ENCODE assay signal across 9 cellular contexts in the genomic region with DNA sequence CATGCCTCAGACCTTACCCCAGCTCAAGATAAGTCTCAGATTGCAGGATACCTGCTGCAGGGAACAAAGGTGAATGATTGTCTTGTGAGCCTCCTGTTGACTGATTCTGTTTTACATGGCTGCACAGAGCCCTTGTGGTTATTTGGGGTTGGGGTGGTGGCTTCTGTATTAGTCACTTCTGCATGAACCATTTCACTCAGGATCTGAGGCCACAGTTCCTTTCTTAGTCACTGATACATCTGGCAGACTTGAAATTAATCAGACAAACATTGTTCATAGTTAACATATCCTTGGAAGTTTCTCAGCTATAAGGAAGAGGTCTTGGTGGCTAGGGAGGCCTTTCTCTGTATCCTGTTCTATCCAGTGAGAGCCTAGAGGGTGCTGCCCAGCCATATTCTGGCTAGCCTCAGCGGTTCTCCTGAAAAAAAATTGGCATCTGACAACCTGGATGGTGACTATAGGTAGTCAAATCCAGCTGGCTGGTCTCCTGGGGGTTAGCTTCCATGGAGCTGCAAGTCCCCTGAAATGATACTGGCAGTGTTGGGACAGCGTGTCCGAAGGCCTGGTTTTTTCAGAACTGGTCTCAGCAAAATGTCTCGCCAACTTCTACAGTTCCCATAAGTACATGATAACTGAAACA. TPM values are rescaled to one million over a fixed set of nuclear protein-coding genes. Genes with fewer than 3 reads are reported as not detected.
DNase-seq lines count a peak whose midpoint lies in the region; ATAC-seq and TF ChIP-seq lines count a peak whose summit lies in the region.
"Had no signal": no experiment of that assay in that cellular context is flagged by ENCODE, and none has a peak within 500 bp of the region (broad histone marks: within the 10 kb centered on the region; RNA-seq: fewer than 3 reads in every experiment).

No MANE protein-coding gene starts in this region.

- H3K4me1 Mint-ChIP-seq in neural progenitor cell (peaks cover 5% of the 10 kb centered on the region), GM23338 (no peaks in the 10 kb centered on the region)

- no peaks in the 10 kb centered on the region for H3K9me3 ChIP-seq in MG63
- H3K9me3 ChIP-seq in neural progenitor cell (ENCODE audit: low read depth) = no peaks in the 10 kb centered on the region
- no peaks in the 10 kb centered on the region for H3K9me3 ChIP-seq in sigmoid colon

- peaks cover 19% of the 10 kb centered on the region for H3K4me1 ChIP-seq in neural progenitor cell
- H3K4me1 ChIP-seq in sigmoid colon = no peaks in the 10 kb centered on the region
- no peaks in the 10 kb centered on the region for H3K4me1 ChIP-seq in GM23338 (ENCODE audit: insufficient read depth)

- no peaks in the 10 kb centered on the region for H3K9me3 Mint-ChIP-seq in neural progenitor cell
- no peaks in the 10 kb centered on the region for H3K9me3 Mint-ChIP-seq in GM23338

- H3K4me3 ChIP-seq in MG63 (no peak overlapping the region), fibroblast of pulmonary artery (replicated peaks; ENCODE audit: low read depth, low read length) (no peak overlapping the region), neural progenitor cell (no peak overlapping the region), sigmoid colon (no peak overlapping the region), GM23338 (no peak overlapping the region)

- H3K27me3 Mint-ChIP-seq in neural progenitor cell (ENCODE audit: insufficient read depth, low read depth) (no peaks in the 10 kb centered on the region), GM23338 (ENCODE audit: insufficient read depth, low read depth, poor library complexity) (no peaks in the 10 kb centered on the region)

- peak; percentile 91 for ATAC-seq in GM18499 (IDR thresholded peaks at IDR 0.05; ENCODE audit: insufficient read depth, unreplicated experiment)
- peak; percentile 94 for ATAC-seq in GM21717 (IDR thresholded peaks at IDR 0.05; ENCODE audit: unreplicated experiment)
- no peak for ATAC-seq in GM23338
- ATAC-seq: Panc1 had no signal

- no peak overlapping the region for H3K27ac ChIP-seq in neural progenitor cell
- no peak overlapping the region for H3K27ac ChIP-seq in sigmoid colon
- no peak overlapping the region for H3K27ac ChIP-seq in GM23338 (ENCODE audit: low read depth)

- WGBS in sigmoid colon, 2 donors = 91% methylated on average over 4 of the region's 4 CpGs

- H4K20me1 ChIP-seq in neural progenitor cell (ENCODE audit: low read depth) (peaks cover 9% of the 10 kb centered on the region), GM23338 (replicated peaks; ENCODE audit: insufficient read depth) (no peaks in the 10 kb centered on the region)

- H3K27me3 ChIP-seq in MG63 (no peaks in the 10 kb centered on the region), neural progenitor cell (no peaks in the 10 kb centered on the region), sigmoid colon (no peaks in the 10 kb centered on the region), GM23338 (ENCODE audit: insufficient read depth) (no peaks in the 10 kb centered on the region)

- intact Hi-C loops in sigmoid colon (cut with DNase I) = no loop called here

- no peak overlapping the region for H3K4me2 ChIP-seq in neural progenitor cell
- no peak overlapping the region for H3K4me2 ChIP-seq in GM23338

- no peaks in the 10 kb centered on the region for H3K9me2 ChIP-seq in GM23338 (ENCODE audit: insufficient read depth)

- DNase-seq in MG63 = peak; percentile 51
- DNase-seq in fibroblast of pulmonary artery (ENCODE audit: low read depth) = peak; percentile 65
- DNase-seq in neural progenitor cell (ENCODE audit: low spot score) = no peak
- DNase-seq in sigmoid colon = no peak
- no peak for DNase-seq in NCI-H2029 (lab: John Stamatoyannopoulos, UW)
- no peak for DNase-seq in GM23338 (ENCODE audit: low spot score)

- TF ChIP-seq CTCF in fibroblast of pulmonary artery (IDR thresholded peaks at IDR 0.05; ENCODE audit: low read length, missing control alignments) = no peak
- TF ChIP-seq CTCF in neural progenitor cell (IDR thresholded peaks at IDR 0.05) = no peak
- TF ChIP-seq CTCF in sigmoid colon (IDR thresholded peaks at IDR 0.05) = no peak
- TF ChIP-seq CTCF in GM23338 (conservative IDR thresholded peaks at IDR 0.05; ENCODE audit: low read depth in 2 of 2) = no peak

- no peak overlapping the region for H2AFZ ChIP-seq in neural progenitor cell (replicated peaks)
- no peak overlapping the region for H2AFZ ChIP-seq in GM23338

- TF ChIP-seq POLR2A in sigmoid colon (IDR thresholded peaks at IDR 0.05) = no peak

- H3F3A ChIP-seq in neural progenitor cell (ENCODE audit: low read depth) (peaks cover 27% of the 10 kb centered on the region), GM23338 (replicated peaks; ENCODE audit: low read depth) (no peaks in the 10 kb centered on the region)

- H3K36me3 Mint-ChIP-seq in neural progenitor cell (peaks cover 14% of the 10 kb centered on the region), GM23338 (ENCODE audit: low read depth) (peaks cover 43% of the 10 kb centered on the region)

- H3K79me2 ChIP-seq in neural progenitor cell (ENCODE audit: low read depth) (no peaks in the 10 kb centered on the region), GM23338 (replicated peaks; ENCODE audit: insufficient read depth) (no peaks in the 10 kb centered on the region)

- no peak overlapping the region for H3K27ac Mint-ChIP-seq in neural progenitor cell
- no peak overlapping the region for H3K27ac Mint-ChIP-seq in GM23338

- H3K36me3 ChIP-seq in MG63 = peaks cover 65% of the 10 kb centered on the region
- H3K36me3 ChIP-seq in neural progenitor cell = no peaks in the 10 kb centered on the region
- peaks cover 4 to 84% (median 35%) of the 10 kb centered on the region in 4 donors for H3K36me3 ChIP-seq in sigmoid colon
- H3K36me3 ChIP-seq in GM23338 (ENCODE audit: insufficient read depth) = peaks cover 12% of the 10 kb centered on the region; the same call in 1 of the 2 replicates

- no peak overlapping the region for H3K4me3 Mint-ChIP-seq in neural progenitor cell
- H3K4me3 Mint-ChIP-seq in GM23338 = no peak overlapping the region

- H3K9ac ChIP-seq in neural progenitor cell = no peak overlapping the region

- no peak for TF ChIP-seq EP300 in sigmoid colon (IDR thresholded peaks at IDR 0.05)

TF ChIP-seq in GM23338, 12 proteins besides CTCF, POLR2A, EP300 and RAD21 (continues in another document):
- no peak for TF ChIP-seq ZNF331 (CRISPR knock-in tag; IDR thresholded peaks at IDR 0.05; ENCODE audit: low read depth)
- TF ChIP-seq REST (IDR thresholded peaks at IDR 0.05; ENCODE audit: unreplicated experiment) = no peak
- no peak for TF ChIP-seq EZH2phosphoT487 (IDR thresholded peaks at IDR 0.05; ENCODE audit: unreplicated experiment)
- no peak for TF ChIP-seq CREB1 (CRISPR knock-in tag; IDR thresholded peaks at IDR 0.05; ENCODE audit: low read depth)

RNA-seq across cellular contexts. Expression of gene PLK1, which starts 8.4 kb away (rescaled TPM):
- 38.0 and 39.7 TPM in 2 replicates for total RNA-seq in MG63 (2014; rRNA removed; shearing (Covaris generic); ENCODE audit: low replicate concordance)
- total RNA-seq in neural progenitor cell (ENCODE audit: low replicate concordance) (93.5 and 105 TPM in 2 replicates), sigmoid colon (1 to 10 TPM in 3 of 4 donors, under 1 TPM in 1; 0.82 to 5.2 (median 3.0) TPM)
- polyA plus RNA-seq in sigmoid colon (10 to 100 TPM in 1 of 3 donors, 1 to 10 TPM in 2; 2.4 to 37.0 (median 9.0) TPM), GM23338 (2016; fragmentation: Nextera tagmentation; extraction: Ambion mirVana) (66.0 and 69.0 TPM in 2 replicates)
- total RNA-seq in GM23338 (2014; rRNA removed; shearing (Covaris generic)) = 141 TPM in 2 replicates

RNA-seq across cellular contexts. Expression of gene DCTN5, which starts 29.0 kb away (rescaled TPM):
- 96.7 and 108 TPM in 2 replicates for total RNA-seq in MG63 (2014; rRNA removed; shearing (Covaris generic); ENCODE audit: low replicate concordance)
- total RNA-seq in neural progenitor cell (ENCODE audit: low replicate concordance) = 35.7 and 40.3 TPM in 2 replicates
- total RNA-seq in sigmoid colon = 10 to 100 TPM; 24.1 to 41.4 (median 34.1) TPM
- polyA plus RNA-seq in sigmoid colon = 10 to 100 TPM; 13.2 to 31.0 (median 28.4) TPM
- 31.6 and 69.6 TPM in 2 replicates for total RNA-seq in GM23338 (2014; rRNA removed; shearing (Covaris generic))
- 11.2 and 11.5 TPM in 2 replicates for polyA plus RNA-seq in GM23338 (2016; fragmentation: Nextera tagmentation; extraction: Ambion mirVana)

RNA-seq across cellular contexts. Expression of gene PALB2, which starts 29.1 kb away (rescaled TPM):
- 15.1 and 15.4 TPM in 2 replicates for total RNA-seq in MG63 (2014; rRNA removed; shearing (Covaris generic); ENCODE audit: low replicate concordance)
- total RNA-seq in neural progenitor cell (ENCODE audit: low replicate concordance) (11.4 and 23.3 TPM in 2 replicates), sigmoid colon (10 to 100 TPM in 2 of 4 donors, 1 to 10 TPM in 2; 7.5 to 11.2 (median 9.4) TPM)
- polyA plus RNA-seq in sigmoid colon (1 to 10 TPM; 7.2 to 8.7 (median 7.4) TPM), GM23338 (2016; fragmentation: Nextera tagmentation; extraction: Ambion mirVana) (24.2 and 32.0 TPM in 2 replicates)
- total RNA-seq in GM23338 (2014; rRNA removed; shearing (Covaris generic)) = 30.8 and 34.0 TPM in 2 replicates

RNA-seq across cellular contexts. Expression of gene ERN2, which starts 42.8 kb away (rescaled TPM):
- not detected in 2 replicates for total RNA-seq in MG63 (2014; rRNA removed; shearing (Covaris generic); ENCODE audit: low replicate concordance)
- 1.8 and 3.8 TPM in 2 replicates for total RNA-seq in neural progenitor cell (ENCODE audit: low replicate concordance)
- 1 to 10 TPM in 1 of 4 donors, under 1 TPM in 1, not detected in 2; 0.36 to 1.9 TPM for total RNA-seq in sigmoid colon
- polyA plus RNA-seq in sigmoid colon = 100 to 1,000 TPM in 1 of 3 donors, 10 to 100 TPM in 2; 19.9 to 123 (median 33.0) TPM
- total RNA-seq in GM23338 (2014; rRNA removed; shearing (Covaris generic)) = 0.97 and 1.1 TPM in 2 replicates
- 0.73 and 0.97 TPM in 2 replicates for polyA plus RNA-seq in GM23338 (2016; fragmentation: Nextera tagmentation; extraction: Ambion mirVana)

Comparison
In these comparisons a context has a peak if more than half of its experiments do, and no peak if none do; other contexts are left out.
1. DNase-seq: peak in MG63 (single experiment) and fibroblast of pulmonary artery (single experiment); none in neural progenitor cell (single experiment), sigmoid colon (single experiment), NCI-H2029 (single experiment) and GM23338 (single experiment).